11 cellular contexts compared by ENCODE assay signal in the genomic region with DNA sequence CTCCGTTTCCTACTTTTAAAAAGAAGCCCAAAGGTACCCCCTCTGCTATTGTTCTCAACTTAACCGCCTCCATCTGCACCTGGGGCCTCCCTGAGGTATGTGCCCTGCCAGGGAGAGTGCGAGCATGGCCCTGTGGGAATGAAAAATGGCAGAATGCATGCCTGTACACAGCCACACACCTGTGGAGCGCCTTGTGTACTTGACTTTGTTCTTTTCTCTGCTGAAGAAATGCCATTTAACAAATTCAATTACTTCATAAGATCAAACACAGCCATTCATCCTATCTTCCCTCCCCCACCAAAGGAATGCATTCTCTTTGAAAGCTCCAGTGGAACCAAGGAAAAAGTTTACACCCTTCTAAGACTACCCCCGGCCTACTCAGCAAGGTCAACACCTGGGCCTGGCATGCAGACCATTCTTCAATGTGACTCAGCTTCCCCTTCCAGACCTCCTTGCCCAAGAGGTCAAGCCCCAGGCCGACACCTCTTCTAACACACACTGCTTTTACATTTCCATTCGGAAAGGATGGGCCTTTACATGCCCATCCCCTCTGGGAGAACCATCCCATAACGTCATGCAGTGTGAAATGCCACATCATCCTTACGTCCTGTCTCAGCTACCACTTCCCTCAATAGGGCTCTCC.
DNase-seq lines count a peak whose midpoint lies in the region; TF ChIP-seq lines count a peak whose summit lies in the region.
"Had no signal": no experiment of that assay in that cellular context is flagged by ENCODE, and none has a peak within 500 bp of the region (broad histone marks: within the 10 kb centered on the region; RNA-seq: fewer than 3 reads in every experiment).

No MANE protein-coding gene starts in this region.

- CTCF ChIA-PET in MCF 10A (lab: Yijun Ruan, JAX), result interaction anchor here (0.5 to 5.0 kb wide), 21 partner anchors 9 to 1195 kb away, joined by 3 to 31 read pairs (median 4); a partner anchor contains a TSS
- CTCF ChIA-PET in CD8-positive, alpha-beta memory T cell (lab: Charles Lee), result no interaction called here
- CTCF ChIA-PET in activated CD4-positive, alpha-beta T cell treated with anti-CD3 and anti-CD28 coated beads, Interleukin-2, amount 10 ng/mL, durations not matched to agents 7 days and 5 days (lab: Charles Lee), result interaction anchor here (0.8 to 2.6 kb wide), 10 partner anchors 9 to 57 kb away, joined by 3 to 6 read pairs (median 3); no protein-coding TSS in a partner anchor

- 43% methylated on average over 9 of the region's 9 CpGs for WGBS in HUES64

- H3K27me3 ChIP-seq in breast epithelium (no peaks in the 10 kb centered on the region), HUES64 (ENCODE audit: insufficient read depth, low read length) (no peaks in the 10 kb centered on the region)
- H3K27me3 ChIP-seq in CD8-positive, alpha-beta memory T cell (ENCODE audit: insufficient read depth, low read length, poor library complexity, severe bottlenecking), result no peaks in the 10 kb centered on the region

- intact Hi-C loops in MCF 10A (cut with micrococcal nuclease) (no loop called here), breast epithelium (cut with DNase I; ENCODE audit: low total_unique reads) (no loop called here)

- H3K9me3 ChIP-seq in breast epithelium, result no peaks in the 10 kb centered on the region
- no peaks in the 10 kb centered on the region for H3K9me3 ChIP-seq in HUES64 (ENCODE audit: insufficient read depth, low read depth, low read length)
- no peaks in the 10 kb centered on the region for H3K9me3 ChIP-seq in CD8-positive, alpha-beta memory T cell (ENCODE audit: low read length)

- 0 out of 2 replicates have a peak overlapping the region, but pooled peaks have one; percentile 32 for H3K9ac ChIP-seq in HUES64 (ENCODE audit: low read depth, low read length)

- no peaks in the 10 kb centered on the region for H3K4me1 ChIP-seq in breast epithelium
- H3K4me1 ChIP-seq in HUES64 (ENCODE audit: insufficient read depth, low read length), result peaks cover 25% of the 10 kb centered on the region
- H3K4me1 ChIP-seq in CD8-positive, alpha-beta memory T cell (ENCODE audit: insufficient read depth, low read length), result no peaks in the 10 kb centered on the region

- H3K4me1 Mint-ChIP-seq in MCF 10A (ENCODE audit: insufficient read depth, unreplicated experiment) (peaks cover 24% of the 10 kb centered on the region), endothelial cell (ENCODE audit: unreplicated experiment) (peaks cover 11% of the 10 kb centered on the region), type B pancreatic cell (ENCODE audit: unreplicated experiment) (peaks cover 14% of the 10 kb centered on the region)
- no peaks in the 10 kb centered on the region for H3K4me1 Mint-ChIP-seq in CD8-positive, alpha-beta memory T cell
- H3K4me1 Mint-ChIP-seq in activated CD4-positive, alpha-beta T cell treated with anti-CD3 and anti-CD28 coated beads, Interleukin-2, amount 10 ng/mL, durations not matched to agents 7 days and 5 days, result peaks cover 21% of the 10 kb centered on the region
- H3K4me1 Mint-ChIP-seq: naive B cell had no signal

- DNase-seq in MCF 10A (ENCODE audit: unreplicated experiment) (peak; percentile 54), breast epithelium (ENCODE audit: low spot score in 2 of 2) (no peak), endothelial cell (ENCODE audit: low spot score) (no peak), type B pancreatic cell (ENCODE audit: extremely low spot score, unreplicated experiment) (no peak), HuH-7.5 (ENCODE audit: low spot score) (no peak)
- no peak for DNase-seq in CD8-positive, alpha-beta memory T cell
- DNase-seq in activated CD4-positive, alpha-beta T cell treated with anti-CD3 and anti-CD28 coated beads, Interleukin-2, amount 10 ng/mL, durations not matched to agents 7 days and 5 days, result no peak
- DNase-seq: activated CD4-positive, alpha-beta T cell treated with anti-CD3 and anti-CD28 coated beads for 4 hours; naive B cell; NCI-H2029 treated with DMSO at 0.1 percent for 48 hours had no signal

- H3K27me3 Mint-ChIP-seq in MCF 10A (ENCODE audit: insufficient read depth, unreplicated experiment) (no peaks in the 10 kb centered on the region), endothelial cell (ENCODE audit: unreplicated experiment) (peaks cover 3% of the 10 kb centered on the region), type B pancreatic cell (no peaks in the 10 kb centered on the region)
- peaks cover 0 to 9% of the 10 kb centered on the region in 2 donors for H3K27me3 Mint-ChIP-seq in CD8-positive, alpha-beta memory T cell
- H3K27me3 Mint-ChIP-seq in activated CD4-positive, alpha-beta T cell treated with anti-CD3 and anti-CD28 coated beads, Interleukin-2, amount 10 ng/mL, durations not matched to agents 7 days and 5 days, result no peaks in the 10 kb centered on the region

- TF ChIP-seq POLR2A in breast epithelium (IDR thresholded peaks at IDR 0.05), result no peak

- peak overlapping the region; percentile 20 for H3K27ac Mint-ChIP-seq in MCF 10A (ENCODE audit: low read depth, unreplicated experiment)
- H3K27ac Mint-ChIP-seq in endothelial cell (ENCODE audit: unreplicated experiment), result peak overlapping the region; percentile 55
- peak overlapping the region; percentile 97 for H3K27ac Mint-ChIP-seq in type B pancreatic cell
- no peak overlapping the region for H3K27ac Mint-ChIP-seq in CD8-positive, alpha-beta memory T cell
- H3K27ac Mint-ChIP-seq in activated CD4-positive, alpha-beta T cell treated with anti-CD3 and anti-CD28 coated beads, Interleukin-2, amount 10 ng/mL, durations not matched to agents 7 days and 5 days, result no peak overlapping the region

- peak overlapping the region in 1 of 2 donors; percentile 28 for H3K27ac ChIP-seq in breast epithelium
- H3K27ac ChIP-seq in HUES64 (ENCODE audit: low read depth, low read length), result peak overlapping the region; percentile 55
- H3K27ac ChIP-seq in CD8-positive, alpha-beta memory T cell (ENCODE audit: low read depth, low read length), result no peak overlapping the region

- BruUV-seq in MCF 10A (replicated peaks; lab: Mats Ljungman, UMichigan), result no TSS peak

- no peak overlapping the region for H3K4me3 Mint-ChIP-seq in MCF 10A (ENCODE audit: unreplicated experiment)
- H3K4me3 Mint-ChIP-seq in endothelial cell (ENCODE audit: unreplicated experiment), result no peak overlapping the region
- peak overlapping the region; percentile 62 for H3K4me3 Mint-ChIP-seq in type B pancreatic cell
- no peak overlapping the region for H3K4me3 Mint-ChIP-seq in CD8-positive, alpha-beta memory T cell
- no peak overlapping the region for H3K4me3 Mint-ChIP-seq in activated CD4-positive, alpha-beta T cell treated with anti-CD3 and anti-CD28 coated beads, Interleukin-2, amount 10 ng/mL, durations not matched to agents 7 days and 5 days
- H3K4me3 Mint-ChIP-seq: naive B cell had no signal

- no peak for TF ChIP-seq CTCF in MCF 10A (IDR thresholded peaks at IDR 0.05; ENCODE audit: unreplicated experiment)
- TF ChIP-seq CTCF in breast epithelium (IDR thresholded peaks at IDR 0.05), result no peak
- TF ChIP-seq CTCF in endothelial cell (IDR thresholded peaks at IDR 0.05; ENCODE audit: unreplicated experiment), result no peak
- TF ChIP-seq CTCF in type B pancreatic cell (conservative IDR thresholded peaks at IDR 0.05), result no peak

- H3K4me3 ChIP-seq in breast epithelium (no peak overlapping the region), HUES64 (ENCODE audit: low read length) (no peak overlapping the region)
- no peak overlapping the region for H3K4me3 ChIP-seq in CD8-positive, alpha-beta memory T cell (ENCODE audit: low read length)

- POLR2A ChIA-PET in MCF 10A (lab: Yijun Ruan, JAX), result interaction anchor here (0.7 to 6.8 kb wide), 18 partner anchors 10 to 179 kb away, joined by 3 to 68 read pairs (median 4); a partner anchor contains a TSS
- POLR2A ChIA-PET in CD8-positive, alpha-beta memory T cell (lab: Charles Lee), result no interaction called here
- POLR2A ChIA-PET in activated CD4-positive, alpha-beta T cell treated with anti-CD3 and anti-CD28 coated beads, Interleukin-2, amount 10 ng/mL, durations not matched to agents 7 days and 5 days (lab: Charles Lee), result no interaction called here

- peaks cover 46% of the 10 kb centered on the region for H3K36me3 Mint-ChIP-seq in MCF 10A (ENCODE audit: insufficient read depth, unreplicated experiment)
- H3K36me3 Mint-ChIP-seq in endothelial cell (ENCODE audit: low read depth, unreplicated experiment), result peaks cover 9% of the 10 kb centered on the region
- peaks cover 20% of the 10 kb centered on the region for H3K36me3 Mint-ChIP-seq in type B pancreatic cell
- no peaks in the 10 kb centered on the region for H3K36me3 Mint-ChIP-seq in CD8-positive, alpha-beta memory T cell
- no peaks in the 10 kb centered on the region for H3K36me3 Mint-ChIP-seq in activated CD4-positive, alpha-beta T cell treated with anti-CD3 and anti-CD28 coated beads, Interleukin-2, amount 10 ng/mL, durations not matched to agents 7 days and 5 days (ENCODE audit: low read depth)
- H3K36me3 Mint-ChIP-seq: naive B cell had no signal

- H3K36me3 ChIP-seq in breast epithelium, result no peaks in the 10 kb centered on the region
- H3K36me3 ChIP-seq in HUES64 (ENCODE audit: insufficient read depth, low read length), result peaks cover 28% of the 10 kb centered on the region
- H3K36me3 ChIP-seq in CD8-positive, alpha-beta memory T cell (ENCODE audit: insufficient read depth, low read length), result no peaks in the 10 kb centered on the region

- H3K9me3 Mint-ChIP-seq in MCF 10A (ENCODE audit: unreplicated experiment) (no peaks in the 10 kb centered on the region), endothelial cell (ENCODE audit: unreplicated experiment) (no peaks in the 10 kb centered on the region), type B pancreatic cell (peaks cover 4% of the 10 kb centered on the region)
- H3K9me3 Mint-ChIP-seq in CD8-positive, alpha-beta memory T cell, result no peaks in the 10 kb centered on the region
- H3K9me3 Mint-ChIP-seq in activated CD4-positive, alpha-beta T cell treated with anti-CD3 and anti-CD28 coated beads, Interleukin-2, amount 10 ng/mL, durations not matched to agents 7 days and 5 days, result peaks cover 2% of the 10 kb centered on the region

Comparison
In these comparisons a context has a peak if more than half of its experiments do, and no peak if none do; other contexts are left out.
1. H3K27ac Mint-ChIP-seq: peak in MCF 10A (single experiment), endothelial cell (single experiment) and type B pancreatic cell (single experiment); none in CD8-positive, alpha-beta memory T cell (0 of 8) and activated CD4-positive, alpha-beta T cell treated with anti-CD3 and anti-CD28 coated beads, Interleukin-2, amount 10 ng/mL, durations not matched to agents 7 days and 5 days (single experiment).